8 cellular contexts compared by ENCODE assay signal in the genomic region with DNA sequence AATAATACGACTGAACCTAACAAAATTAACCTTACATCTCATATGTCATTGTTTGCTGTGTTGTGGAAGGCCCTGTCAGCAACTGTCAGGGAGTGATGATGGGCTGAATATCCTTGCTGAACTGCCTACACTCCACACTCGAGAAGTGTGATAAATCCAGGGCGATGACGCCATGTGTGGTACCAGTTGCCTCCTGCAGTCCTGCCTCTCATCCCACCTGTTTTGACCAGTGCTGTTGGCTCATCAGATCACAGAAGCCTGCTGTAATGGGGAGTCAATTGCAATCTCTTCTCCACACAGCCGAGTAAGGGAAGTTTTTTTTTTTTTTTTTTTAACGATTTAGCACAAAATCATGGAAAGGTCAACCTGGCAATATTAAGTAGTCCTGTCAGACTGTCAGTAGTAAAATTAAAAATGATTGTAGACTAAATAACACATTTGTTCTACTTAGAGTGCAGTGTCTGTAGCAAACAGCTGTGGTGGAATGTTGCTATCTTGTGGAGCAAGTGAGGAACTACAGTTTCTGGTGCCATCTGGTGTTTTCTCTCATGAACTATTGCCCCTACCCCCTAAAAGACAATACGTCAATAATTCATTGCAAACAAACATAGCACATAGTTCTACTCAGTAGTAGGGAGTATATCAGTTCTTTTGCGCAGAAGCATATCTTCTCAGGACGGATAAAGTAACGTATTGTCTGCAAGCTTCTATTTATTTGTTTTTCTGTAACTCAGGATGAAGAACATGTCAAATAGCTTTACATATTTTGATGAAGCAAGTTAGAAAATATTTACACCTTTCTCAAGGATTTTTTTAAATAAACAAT.
DNase-seq lines count a peak whose midpoint lies in the region; ATAC-seq, FAIRE-seq and TF ChIP-seq lines count a peak whose summit lies in the region.

No MANE protein-coding gene starts in this region.

- no peak for TF ChIP-seq POLR2A in uterus (IDR thresholded peaks at IDR 0.05)

- H2AFZ ChIP-seq in osteoblast (ENCODE audit: low read length) = no peak overlapping the region

- H3K4me3 ChIP-seq in bronchial epithelial cell (ENCODE audit: low read depth, low read length) = no peak overlapping the region
- H3K4me3 ChIP-seq in osteoblast (ENCODE audit: insufficient read depth, low read length) = no peak overlapping the region
- H3K4me3 ChIP-seq in uterus = no peak overlapping the region

- no peak overlapping the region for H3K27ac ChIP-seq in osteoblast (ENCODE audit: low read depth, low read length)
- no peak overlapping the region for H3K27ac ChIP-seq in uterus

- H3K9me3 ChIP-seq in osteoblast (ENCODE audit: low read depth, low read length) = no peaks in the 10 kb centered on the region
- no peaks in the 10 kb centered on the region for H3K9me3 ChIP-seq in uterus

- ATAC-seq in HG03457 (IDR thresholded peaks at IDR 0.05; ENCODE audit: unreplicated experiment) (no peak), GM21367 (IDR thresholded peaks at IDR 0.05; ENCODE audit: unreplicated experiment) (no peak), HG03025 (IDR thresholded peaks at IDR 0.05; ENCODE audit: low FRiP score, unreplicated experiment) (no peak)

- intact Hi-C loops in uterus (cut with DNase I; ENCODE audit: low total_unique reads) = no loop called here

- H3K79me2 ChIP-seq in osteoblast (ENCODE audit: insufficient read depth, low read length) = no peaks in the 10 kb centered on the region

- H3K36me3 ChIP-seq in bronchial epithelial cell (ENCODE audit: control insufficient read depth, insufficient read depth, low read length) = no peaks in the 10 kb centered on the region
- H3K36me3 ChIP-seq in osteoblast (ENCODE audit: insufficient read depth, low read length) = no peaks in the 10 kb centered on the region
- no peaks in the 10 kb centered on the region for H3K36me3 ChIP-seq in uterus

- H3K27me3 ChIP-seq in bronchial epithelial cell (ENCODE audit: control insufficient read depth, insufficient read depth, low read length) (no peaks in the 10 kb centered on the region), osteoblast (ENCODE audit: insufficient read depth, low read length) (no peaks in the 10 kb centered on the region), uterus (no peaks in the 10 kb centered on the region)

- no peak for FAIRE-seq in bronchial epithelial cell (lab: Jason Lieb, UNC)

- no peaks in the 10 kb centered on the region for H4K20me1 ChIP-seq in osteoblast (ENCODE audit: insufficient read depth, low read length)

- DNase-seq in NCI-H1694 treated with DMSO at 0.1 percent for 48 hours (lab: John Stamatoyannopoulos, UW) (peak; percentile 4), bronchial epithelial cell (ENCODE audit: low read depth) (peak; percentile 8), osteoblast (ENCODE audit: insufficient read length, low spot score, missing footprints) (peak; percentile 39), uterus (no peak)

- H3K4me1 ChIP-seq in osteoblast (ENCODE audit: insufficient read depth, low read length) = no peaks in the 10 kb centered on the region
- no peaks in the 10 kb centered on the region for H3K4me1 ChIP-seq in uterus

- TF ChIP-seq CTCF in GM12872 (IDR thresholded peaks at IDR 0.05; ENCODE audit: insufficient read depth, low read depth, low read length) (peak; percentile 35; the same call in 1 of the 3 replicates), bronchial epithelial cell (IDR thresholded peaks at IDR 0.05; ENCODE audit: insufficient read depth, low read length, severe bottlenecking) (peak; percentile 13), osteoblast (IDR thresholded peaks at IDR 0.05; ENCODE audit: extremely low read depth, low read depth, low read length) (peak; percentile 70), uterus (IDR thresholded peaks at IDR 0.05) (no peak)

- no peak overlapping the region for H3K4me2 ChIP-seq in osteoblast (ENCODE audit: insufficient read depth, low read length)

Comparison
In these comparisons a context has a peak if more than half of its experiments do, and no peak if none do; other contexts are left out.
1. CTCF ChIP-seq: peak in GM12872 (single experiment), bronchial epithelial cell (single experiment) and osteoblast (single experiment); none in uterus (0 of 4).
2. DNase-seq: peak in NCI-H1694 treated with DMSO at 0.1 percent for 48 hours (single experiment), bronchial epithelial cell (single experiment) and osteoblast (single experiment); none in uterus (0 of 2).